Comparison of ENCODE assay signal across 21 cellular contexts in genomic region chr6:111175135-111175534, GRCh38.
DNase-seq lines count a peak whose midpoint lies in the region; ATAC-seq, FAIRE-seq and TF ChIP-seq lines count a peak whose summit lies in the region.
"Had no signal": no experiment of that assay in that cellular context is flagged by ENCODE, and none has a peak within 500 bp of the region (broad histone marks: within the 10 kb centered on the region; RNA-seq: fewer than 3 reads in every experiment).

No MANE protein-coding gene starts in this region.

- TF ChIP-seq CTCF in astrocyte of the spinal cord (IDR thresholded peaks at IDR 0.05; ENCODE audit: low read depth, low read length) (no peak), right atrium auricular region (IDR thresholded peaks at IDR 0.05) (no peak), pancreas (IDR thresholded peaks at IDR 0.05) (no peak)

- FAIRE-seq in pancreas (lab: Jason Lieb, UNC), result no peak
- FAIRE-seq: D721Med, GM12878, RCC 7860 had no signal

- H3K4me1 ChIP-seq in right atrium auricular region (no peaks in the 10 kb centered on the region), pancreas (peaks cover 29 to 35% (median 31%) of the 10 kb centered on the region in 3 donors)
- H3K4me1 ChIP-seq: BE2C had no signal

- H3K36me3 Mint-ChIP-seq in activated T-cell treated with anti-CD3 and anti-CD28 coated beads, Interleukin-2, amount 50 U/mL, for 72 hours (ENCODE audit: insufficient read depth in 2 of 2), result peaks cover 0 to 5% of the 10 kb centered on the region in 2 donors

- peaks cover 26% of the 10 kb centered on the region for H3K4me1 Mint-ChIP-seq in activated T-cell treated with anti-CD3 and anti-CD28 coated beads, Interleukin-2, amount 50 U/mL, for 72 hours (ENCODE audit: low read depth)

- H3K36me3 ChIP-seq in right atrium auricular region (no peaks in the 10 kb centered on the region), pancreas (no peaks in the 10 kb centered on the region)
- H3K36me3 ChIP-seq: BE2C had no signal

- H3K4me3 Mint-ChIP-seq in activated T-cell treated with anti-CD3 and anti-CD28 coated beads, Interleukin-2, amount 50 U/mL, for 72 hours, result no peak overlapping the region
- H3K4me3 Mint-ChIP-seq: CD8-positive, alpha-beta memory T cell had no signal

- H3K27ac Mint-ChIP-seq in activated T-cell treated with anti-CD3 and anti-CD28 coated beads, Interleukin-2, amount 50 U/mL, for 72 hours, result no peak overlapping the region
- H3K27ac Mint-ChIP-seq: CD8-positive, alpha-beta memory T cell had no signal

- WGBS in pancreas, 2 donors, result 44 to 52% methylated on average over 2 of the region's 2 CpGs

- no peaks in the 10 kb centered on the region for H3K9me3 Mint-ChIP-seq in activated T-cell treated with anti-CD3 and anti-CD28 coated beads, Interleukin-2, amount 50 U/mL, for 72 hours
- H3K9me3 Mint-ChIP-seq: CD8-positive, alpha-beta memory T cell had no signal

- H3K9me3 ChIP-seq in right atrium auricular region (no peaks in the 10 kb centered on the region), pancreas (no peaks in the 10 kb centered on the region)
- H3K9me3 ChIP-seq: BE2C had no signal

- intact Hi-C loops in pancreas (cut with DNase I), result no loop called here

- H3K27ac ChIP-seq in right atrium auricular region (no peak overlapping the region), pancreas (no peak overlapping the region)

- no peaks in the 10 kb centered on the region for H3K27me3 Mint-ChIP-seq in activated T-cell treated with anti-CD3 and anti-CD28 coated beads, Interleukin-2, amount 50 U/mL, for 72 hours (ENCODE audit: low read depth)

- in situ Hi-C loops in astrocyte of the spinal cord (cut with HindIII; ENCODE audit: low sequenced_read_pairs), result no loop called here

- no peak for ATAC-seq in activated T-cell treated with anti-CD3 and anti-CD28 coated beads, Interleukin-2, amount 50 U/mL, for 72 hours (replicated peaks in 1 of 2)
- no peak for ATAC-seq in pancreas
- ATAC-seq: GM12878 had no signal

- peak; percentile 11 for DNase-seq in EH (ENCODE audit: low read depth)
- peak; percentile 51 for DNase-seq in MV-4-11 (lab: John Stamatoyannopoulos, UW)
- DNase-seq in astrocyte of the spinal cord (ENCODE audit: low read depth, low spot score), result peak; percentile 68
- peak; percentile 43 for DNase-seq in iris pigment epithelial cell (ENCODE audit: low read depth)
- DNase-seq in right atrium auricular region (ENCODE audit: low spot score), result no peak
- DNase-seq in activated T-cell treated with anti-CD3 and anti-CD28 coated beads, Interleukin-2, amount 50 U/mL, for 72 hours, result no peak
- DNase-seq in pancreas, result no peak
- DNase-seq in NCI-H128 (lab: John Stamatoyannopoulos, UW; ENCODE audit: unreplicated experiment), result no peak
- DNase-seq: BE2C; CD8-positive, alpha-beta memory T cell; DMS79; GDM1; H7; Karpas-422; NCI-H1436; NCI-H2029 treated with DMSO at 0.1 percent for 48 hours; NCI-H524; Right ventricle myocardium superior had no signal

- no peaks in the 10 kb centered on the region for H3K27me3 ChIP-seq in right atrium auricular region
- no peaks in the 10 kb centered on the region for H3K27me3 ChIP-seq in pancreas
- H3K27me3 ChIP-seq: BE2C had no signal

- H3K4me3 ChIP-seq in astrocyte of the spinal cord (ENCODE audit: low read depth, low read length) (no peak overlapping the region), right atrium auricular region (no peak overlapping the region), pancreas (no peak overlapping the region)
- H3K4me3 ChIP-seq: GM12878 had no signal

Comparison
In these comparisons a context has a peak if more than half of its experiments do, and no peak if none do; other contexts are left out.
1. DNase-seq: peak in EH (single experiment), MV-4-11 (single experiment), astrocyte of the spinal cord (single experiment) and iris pigment epithelial cell (single experiment); none in right atrium auricular region (single experiment), activated T-cell treated with anti-CD3 and anti-CD28 coated beads, Interleukin-2, amount 50 U/mL, for 72 hours (0 of 2), pancreas (0 of 6) and NCI-H128 (single experiment).